In the genomic region with DNA sequence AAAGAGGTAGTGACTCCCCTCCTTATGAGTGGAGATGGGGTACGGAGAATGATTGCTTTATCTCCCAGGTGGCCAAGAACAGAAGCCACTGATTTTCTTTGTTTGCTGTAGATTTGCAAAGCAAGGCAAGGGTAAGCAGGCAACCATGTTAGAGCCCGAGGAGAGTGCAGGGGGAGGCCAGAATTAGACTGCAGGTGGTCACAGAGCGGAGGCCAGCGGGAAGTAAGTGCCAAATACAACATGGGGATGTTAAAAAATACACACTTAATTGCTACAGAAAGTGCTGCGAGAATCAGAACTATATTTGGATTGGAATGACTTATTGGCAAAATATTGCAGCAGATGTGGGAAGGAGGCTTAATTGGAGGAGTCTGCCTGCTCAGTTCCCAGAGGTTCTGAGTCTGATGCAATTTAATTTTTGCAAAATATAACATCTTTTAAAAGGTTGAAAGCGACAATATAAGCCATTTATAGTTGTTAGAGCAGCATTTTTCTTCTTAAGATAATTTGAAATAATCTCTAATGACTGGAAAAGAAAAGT, we compare ENCODE assay signal across 16 cellular contexts.
"Had no signal": no experiment of that assay in that cellular context is flagged by ENCODE, and none has a peak within 500 bp of the region (broad histone marks: within the 10 kb centered on the region; RNA-seq: fewer than 3 reads in every experiment).

No MANE protein-coding gene starts in this region.

- H3K27ac ChIP-seq: breast epithelium, gastroesophageal sphincter, lower lobe of right lung, pancreas, sigmoid colon, spleen, thyroid gland had no signal

- H3K36me3 ChIP-seq: breast epithelium, gastroesophageal sphincter, lower lobe of right lung, pancreas, sigmoid colon, spleen, thyroid gland had no signal

- DNase-seq: activated CD4-positive, alpha-beta T cell treated with anti-CD3 and anti-CD28 coated beads, Interleukin-2, amount 50 U/mL, for 48 hours; activated gamma-delta T cell; cerebellar nuclear complex; cortex of kidney; erythroblast; lower lobe of right lung; natural killer cell; pancreas; sigmoid colon; spleen; stimulated activated CD4-positive, alpha-beta T cell treated with anti-CD3 and anti-CD28 coated beads, Interleukin-4, amount 100 ng/mL, for 4 hours; stimulated activated naive B cell treated with anti-CD40 and anti-IgM and Interleukin-4, amounts not matched to agents 10 μg/mL and 1 μg/mL and 100 μg/mL, for 72 hours; T1000; thyroid gland had no signal

- ATAC-seq: gastroesophageal sphincter; lower lobe of right lung; natural killer cell; stimulated activated naive B cell treated with anti-CD40 and anti-IgM and Interleukin-4, amounts not matched to agents 10 μg/mL and 1 μg/mL and 100 μg/mL, for 72 hours had no signal

- H3K4me1 ChIP-seq: breast epithelium, gastroesophageal sphincter, lower lobe of right lung, pancreas, sigmoid colon, spleen, thyroid gland had no signal

- H3K9me3 ChIP-seq: pancreas, sigmoid colon, thyroid gland had no signal

- H3K4me3 ChIP-seq: breast epithelium, gastroesophageal sphincter, lower lobe of right lung, pancreas, sigmoid colon, spleen, thyroid gland had no signal

- H3K27me3 ChIP-seq: breast epithelium, gastroesophageal sphincter, pancreas, sigmoid colon, spleen, thyroid gland had no signal
